ENCODE assay signal across 1 cellular context in the genomic region with DNA sequence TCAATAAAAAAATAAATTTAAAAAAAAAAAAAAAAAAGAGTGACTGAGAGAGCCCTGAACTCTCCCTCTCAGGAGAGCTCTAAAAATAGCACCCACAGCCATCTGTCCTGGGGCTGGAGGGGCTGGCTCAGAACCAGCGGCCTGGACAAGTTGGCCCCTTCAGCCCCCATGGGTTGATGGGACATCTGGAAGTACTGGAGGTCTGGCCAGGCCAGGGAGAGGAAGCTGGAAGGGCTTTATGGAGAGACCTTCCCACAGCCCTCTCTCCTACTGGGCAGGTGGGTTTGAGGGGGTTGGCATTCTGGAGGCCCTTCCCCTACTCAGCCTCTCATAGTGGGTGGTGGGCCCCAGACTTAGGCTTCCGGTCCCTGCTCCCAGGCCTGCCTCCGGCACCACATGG.
TF ChIP-seq lines count a peak whose summit lies in the region.

No MANE protein-coding gene starts in this region.

TF ChIP-seq in HepG2, 621 proteins besides CTCF, POLR2A, EP300 and RAD21 (continued from another document):
- TF ChIP-seq, protein P1, sequence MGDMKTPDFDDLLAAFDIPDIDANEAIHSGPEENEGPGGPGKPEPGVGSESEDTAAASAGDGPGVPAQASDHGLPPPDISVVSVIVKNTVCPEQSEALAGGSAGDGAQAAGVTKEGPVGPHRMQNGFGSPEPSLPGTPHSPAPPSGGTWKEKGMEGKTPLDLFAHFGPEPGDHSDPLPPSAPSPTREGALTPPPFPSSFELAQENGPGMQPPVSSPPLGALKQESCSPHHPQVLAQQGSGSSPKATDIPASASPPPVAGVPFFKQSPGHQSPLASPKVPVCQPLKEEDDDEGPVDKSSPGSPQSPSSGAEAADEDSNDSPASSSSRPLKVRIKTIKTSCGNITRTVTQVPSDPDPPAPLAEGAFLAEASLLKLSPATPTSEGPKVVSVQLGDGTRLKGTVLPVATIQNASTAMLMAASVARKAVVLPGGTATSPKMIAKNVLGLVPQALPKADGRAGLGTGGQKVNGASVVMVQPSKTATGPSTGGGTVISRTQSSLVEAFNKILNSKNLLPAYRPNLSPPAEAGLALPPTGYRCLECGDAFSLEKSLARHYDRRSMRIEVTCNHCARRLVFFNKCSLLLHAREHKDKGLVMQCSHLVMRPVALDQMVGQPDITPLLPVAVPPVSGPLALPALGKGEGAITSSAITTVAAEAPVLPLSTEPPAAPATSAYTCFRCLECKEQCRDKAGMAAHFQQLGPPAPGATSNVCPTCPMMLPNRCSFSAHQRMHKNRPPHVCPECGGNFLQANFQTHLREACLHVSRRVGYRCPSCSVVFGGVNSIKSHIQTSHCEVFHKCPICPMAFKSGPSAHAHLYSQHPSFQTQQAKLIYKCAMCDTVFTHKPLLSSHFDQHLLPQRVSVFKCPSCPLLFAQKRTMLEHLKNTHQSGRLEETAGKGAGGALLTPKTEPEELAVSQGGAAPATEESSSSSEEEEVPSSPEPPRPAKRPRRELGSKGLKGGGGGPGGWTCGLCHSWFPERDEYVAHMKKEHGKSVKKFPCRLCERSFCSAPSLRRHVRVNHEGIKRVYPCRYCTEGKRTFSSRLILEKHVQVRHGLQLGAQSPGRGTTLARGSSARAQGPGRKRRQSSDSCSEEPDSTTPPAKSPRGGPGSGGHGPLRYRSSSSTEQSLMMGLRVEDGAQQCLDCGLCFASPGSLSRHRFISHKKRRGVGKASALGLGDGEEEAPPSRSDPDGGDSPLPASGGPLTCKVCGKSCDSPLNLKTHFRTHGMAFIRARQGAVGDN (CRISPR knock-in tag; IDR thresholded peaks at IDR 0.05) = 0 out of 2 replicates have a peak, but pooled peaks have one; percentile 16
- TF ChIP-seq, protein P2, sequence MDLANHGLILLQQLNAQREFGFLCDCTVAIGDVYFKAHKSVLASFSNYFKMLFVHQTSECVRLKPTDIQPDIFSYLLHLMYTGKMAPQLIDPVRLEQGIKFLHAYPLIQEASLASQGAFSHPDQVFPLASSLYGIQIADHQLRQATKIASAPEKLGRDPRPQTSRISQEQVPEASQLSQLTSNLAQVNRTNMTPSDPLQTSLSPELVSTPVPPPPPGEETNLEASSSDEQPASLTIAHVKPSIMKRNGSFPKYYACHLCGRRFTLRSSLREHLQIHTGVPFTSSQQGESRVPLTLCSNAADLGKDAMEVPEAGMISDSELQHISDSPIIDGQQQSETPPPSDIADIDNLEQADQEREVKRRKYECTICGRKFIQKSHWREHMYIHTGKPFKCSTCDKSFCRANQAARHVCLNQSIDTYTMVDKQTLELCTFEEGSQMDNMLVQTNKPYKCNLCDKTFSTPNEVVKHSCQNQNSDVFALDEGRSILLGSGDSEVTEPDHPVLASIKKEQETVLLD (CRISPR knock-in tag; IDR thresholded peaks at IDR 0.05; ENCODE audit: low read depth) = no peak
- TF ChIP-seq ZNF577 (CRISPR knock-in tag; IDR thresholded peaks at IDR 0.05; ENCODE audit: borderline replicate concordance, low read depth) = no peak
